1 cellular context compared by ENCODE assay signal in the genomic region with DNA sequence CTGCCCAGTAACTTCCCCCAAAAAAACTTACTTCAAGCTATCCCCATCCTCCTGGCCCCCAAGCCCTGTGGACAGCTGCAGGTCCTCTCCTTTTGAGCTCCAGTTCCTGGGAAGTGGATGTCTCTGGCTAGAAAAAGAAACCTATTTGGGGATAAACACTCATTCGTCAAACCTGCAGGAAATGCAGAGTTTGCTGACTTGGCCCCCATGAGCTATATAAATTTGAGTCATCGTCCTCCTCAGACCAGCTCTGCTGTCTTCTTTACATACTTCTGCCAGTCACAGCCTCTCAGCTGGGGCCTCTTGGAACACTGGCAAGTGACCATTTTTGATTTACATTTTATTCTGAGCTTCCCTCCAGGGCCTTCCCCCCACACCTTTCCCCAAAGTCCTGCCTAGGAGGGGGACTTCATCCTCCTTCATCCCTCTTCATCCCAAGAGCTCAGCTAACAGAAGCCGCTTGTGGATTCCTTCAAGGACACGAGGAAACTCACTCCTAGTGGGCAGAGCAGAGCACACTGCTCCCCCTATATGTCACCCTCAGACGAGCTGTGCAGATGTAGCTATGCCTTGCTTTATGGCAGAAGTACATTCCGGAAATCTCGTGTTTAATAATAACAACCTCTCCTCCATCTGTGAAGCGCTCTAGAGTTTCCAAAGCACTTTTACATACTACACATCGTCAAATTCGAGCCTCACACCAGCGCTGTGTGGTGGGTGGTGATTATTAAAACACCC.
TF ChIP-seq lines count a peak whose summit lies in the region.

No MANE protein-coding gene starts in this region.

TF ChIP-seq in GM12878, 131 proteins besides CTCF, POLR2A, EP300 and RAD21 (continued from another document):
- TF ChIP-seq, protein P1, sequence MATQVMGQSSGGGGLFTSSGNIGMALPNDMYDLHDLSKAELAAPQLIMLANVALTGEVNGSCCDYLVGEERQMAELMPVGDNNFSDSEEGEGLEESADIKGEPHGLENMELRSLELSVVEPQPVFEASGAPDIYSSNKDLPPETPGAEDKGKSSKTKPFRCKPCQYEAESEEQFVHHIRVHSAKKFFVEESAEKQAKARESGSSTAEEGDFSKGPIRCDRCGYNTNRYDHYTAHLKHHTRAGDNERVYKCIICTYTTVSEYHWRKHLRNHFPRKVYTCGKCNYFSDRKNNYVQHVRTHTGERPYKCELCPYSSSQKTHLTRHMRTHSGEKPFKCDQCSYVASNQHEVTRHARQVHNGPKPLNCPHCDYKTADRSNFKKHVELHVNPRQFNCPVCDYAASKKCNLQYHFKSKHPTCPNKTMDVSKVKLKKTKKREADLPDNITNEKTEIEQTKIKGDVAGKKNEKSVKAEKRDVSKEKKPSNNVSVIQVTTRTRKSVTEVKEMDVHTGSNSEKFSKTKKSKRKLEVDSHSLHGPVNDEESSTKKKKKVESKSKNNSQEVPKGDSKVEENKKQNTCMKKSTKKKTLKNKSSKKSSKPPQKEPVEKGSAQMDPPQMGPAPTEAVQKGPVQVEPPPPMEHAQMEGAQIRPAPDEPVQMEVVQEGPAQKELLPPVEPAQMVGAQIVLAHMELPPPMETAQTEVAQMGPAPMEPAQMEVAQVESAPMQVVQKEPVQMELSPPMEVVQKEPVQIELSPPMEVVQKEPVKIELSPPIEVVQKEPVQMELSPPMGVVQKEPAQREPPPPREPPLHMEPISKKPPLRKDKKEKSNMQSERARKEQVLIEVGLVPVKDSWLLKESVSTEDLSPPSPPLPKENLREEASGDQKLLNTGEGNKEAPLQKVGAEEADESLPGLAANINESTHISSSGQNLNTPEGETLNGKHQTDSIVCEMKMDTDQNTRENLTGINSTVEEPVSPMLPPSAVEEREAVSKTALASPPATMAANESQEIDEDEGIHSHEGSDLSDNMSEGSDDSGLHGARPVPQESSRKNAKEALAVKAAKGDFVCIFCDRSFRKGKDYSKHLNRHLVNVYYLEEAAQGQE (IDR thresholded peaks at IDR 0.05; ENCODE audit: low read depth, low read length) = no peak
- TF ChIP-seq TCF3 (IDR thresholded peaks at IDR 0.05; ENCODE audit: borderline replicate concordance, insufficient read depth, low read depth, low read length) (no peak), CHD1 (IDR thresholded peaks at IDR 0.05; ENCODE audit: low read depth, low read length) (no peak)
